Comparison of ENCODE assay signal across 1 cellular context in the genomic region with DNA sequence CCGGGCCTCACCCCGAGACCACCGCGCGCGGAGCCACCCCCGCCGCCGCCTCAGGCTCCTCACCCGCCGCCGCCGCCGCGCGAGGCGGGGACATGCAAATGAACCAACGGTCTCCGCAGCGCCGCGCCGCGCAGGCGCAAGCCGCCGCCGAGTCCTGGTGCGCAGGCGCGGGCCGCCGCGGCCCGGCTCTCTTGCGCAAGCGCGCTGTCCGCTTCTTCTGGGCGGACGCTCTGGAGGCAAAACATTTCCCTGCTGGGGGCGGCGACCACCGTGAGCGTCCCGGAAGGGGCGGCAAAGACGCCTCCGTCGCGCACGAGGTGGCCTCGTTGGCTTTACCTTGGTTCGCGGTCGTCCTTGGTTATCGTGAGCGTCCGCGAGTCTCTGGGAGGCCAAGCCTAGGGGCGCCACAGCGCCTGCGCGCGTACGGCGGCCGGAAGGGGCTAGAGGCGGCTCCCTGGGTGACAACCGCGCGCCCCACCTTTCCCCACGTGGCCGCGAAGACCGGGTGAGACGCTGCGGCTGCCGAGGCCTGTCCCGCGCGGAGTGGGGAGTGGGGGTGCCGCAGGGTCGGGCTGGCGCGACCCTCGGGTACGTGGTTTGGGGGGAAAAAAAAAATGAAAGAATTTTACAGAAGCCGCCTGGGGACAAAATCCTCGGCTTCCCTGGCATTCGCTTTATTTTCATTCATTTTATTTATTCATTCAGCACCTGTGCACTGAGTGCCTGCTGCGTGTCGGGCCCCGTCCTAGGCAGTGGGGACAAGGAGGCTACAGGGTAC.
TF ChIP-seq lines count a peak whose summit lies in the region.

A gene (plus strand): TSS at position 178 of the 778 bp plus-strand sequence. CDS start 607 bp downstream, outside the sequence.
A gene (minus strand): TSS at position 92 of the 778 bp plus-strand sequence. CDS start 2,446 bp downstream, outside the sequence.

TF ChIP-seq in HepG2, 621 proteins besides CTCF, POLR2A, EP300 and RAD21 (continued from another document and continues in another):
- TF ChIP-seq, protein P1, sequence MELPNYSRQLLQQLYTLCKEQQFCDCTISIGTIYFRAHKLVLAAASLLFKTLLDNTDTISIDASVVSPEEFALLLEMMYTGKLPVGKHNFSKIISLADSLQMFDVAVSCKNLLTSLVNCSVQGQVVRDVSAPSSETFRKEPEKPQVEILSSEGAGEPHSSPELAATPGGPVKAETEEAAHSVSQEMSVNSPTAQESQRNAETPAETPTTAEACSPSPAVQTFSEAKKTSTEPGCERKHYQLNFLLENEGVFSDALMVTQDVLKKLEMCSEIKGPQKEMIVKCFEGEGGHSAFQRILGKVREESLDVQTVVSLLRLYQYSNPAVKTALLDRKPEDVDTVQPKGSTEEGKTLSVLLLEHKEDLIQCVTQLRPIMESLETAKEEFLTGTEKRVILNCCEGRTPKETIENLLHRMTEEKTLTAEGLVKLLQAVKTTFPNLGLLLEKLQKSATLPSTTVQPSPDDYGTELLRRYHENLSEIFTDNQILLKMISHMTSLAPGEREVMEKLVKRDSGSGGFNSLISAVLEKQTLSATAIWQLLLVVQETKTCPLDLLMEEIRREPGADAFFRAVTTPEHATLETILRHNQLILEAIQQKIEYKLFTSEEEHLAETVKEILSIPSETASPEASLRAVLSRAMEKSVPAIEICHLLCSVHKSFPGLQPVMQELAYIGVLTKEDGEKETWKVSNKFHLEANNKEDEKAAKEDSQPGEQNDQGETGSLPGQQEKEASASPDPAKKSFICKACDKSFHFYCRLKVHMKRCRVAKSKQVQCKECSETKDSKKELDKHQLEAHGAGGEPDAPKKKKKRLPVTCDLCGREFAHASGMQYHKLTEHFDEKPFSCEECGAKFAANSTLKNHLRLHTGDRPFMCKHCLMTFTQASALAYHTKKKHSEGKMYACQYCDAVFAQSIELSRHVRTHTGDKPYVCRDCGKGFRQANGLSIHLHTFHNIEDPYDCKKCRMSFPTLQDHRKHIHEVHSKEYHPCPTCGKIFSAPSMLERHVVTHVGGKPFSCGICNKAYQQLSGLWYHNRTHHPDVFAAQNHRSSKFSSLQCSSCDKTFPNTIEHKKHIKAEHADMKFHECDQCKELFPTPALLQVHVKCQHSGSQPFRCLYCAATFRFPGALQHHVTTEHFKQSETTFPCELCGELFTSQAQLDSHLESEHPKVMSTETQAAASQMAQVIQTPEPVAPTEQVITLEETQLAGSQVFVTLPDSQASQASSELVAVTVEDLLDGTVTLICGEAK (IDR thresholded peaks at IDR 0.05), result no peak
- TF ChIP-seq, protein P1 (CRISPR knock-in tag; IDR thresholded peaks at IDR 0.05), result peak; percentile 75
- TF ChIP-seq IKZF1 (IDR thresholded peaks at IDR 0.05) (no peak), POLR2AphosphoS2 (IDR thresholded peaks at IDR 0.05; ENCODE audit: low read depth, low read length) (no peak), NRL (CRISPR knock-in tag; IDR thresholded peaks at IDR 0.05; ENCODE audit: borderline replicate concordance) (peak; percentile 86; the same call in 1 of the 2 replicates), ZNF460 (CRISPR knock-in tag; IDR thresholded peaks at IDR 0.05; ENCODE audit: borderline replicate concordance) (no peak), YEATS4 (CRISPR knock-in tag; IDR thresholded peaks at IDR 0.05; ENCODE audit: borderline replicate concordance) (peak; percentile 88), MYC (CRISPR knock-in tag; IDR thresholded peaks at IDR 0.05; ENCODE audit: borderline replicate concordance) (peak; percentile 96), PITX1 (CRISPR knock-in tag; IDR thresholded peaks at IDR 0.05) (no peak), ZNF235 (CRISPR knock-in tag; IDR thresholded peaks at IDR 0.05; ENCODE audit: borderline replicate concordance) (peak; percentile 97; the same call in 1 of the 2 replicates), TOE1 (CRISPR knock-in tag; IDR thresholded peaks at IDR 0.05) (0 out of 2 replicates have a peak, but pooled peaks have one; percentile 29), ZNF44 (CRISPR knock-in tag; IDR thresholded peaks at IDR 0.05) (peak; percentile 70), SPEN (CRISPR knock-in tag; IDR thresholded peaks at IDR 0.05; ENCODE audit: low read depth) (peak; percentile 92), ZC3H13 (CRISPR knock-in tag; IDR thresholded peaks at IDR 0.05) (peak; percentile 94), RNF2 (conservative IDR thresholded peaks at IDR 0.05; ENCODE audit: low read depth) (peak; percentile 98), NCOA2 (CRISPR knock-in tag; IDR thresholded peaks at IDR 0.05) (peak; percentile 51), GLI4 (CRISPR knock-in tag; IDR thresholded peaks at IDR 0.05; ENCODE audit: borderline replicate concordance) (0 out of 2 replicates have a peak, but pooled peaks have one; percentile 51), RFX3 (CRISPR knock-in tag; IDR thresholded peaks at IDR 0.05) (no peak), CBX2 (IDR thresholded peaks at IDR 0.05; ENCODE audit: low read depth, low read length) (no peak), CBX2 (CRISPR knock-in tag; IDR thresholded peaks at IDR 0.05; ENCODE audit: low read depth) (0 out of 2 replicates have a peak, but pooled peaks have one; percentile 70), ZNF101 (CRISPR knock-in tag; IDR thresholded peaks at IDR 0.05; ENCODE audit: borderline replicate concordance, low read depth) (0 out of 2 replicates have a peak, but pooled peaks have one; percentile 73), RORA (CRISPR knock-in tag; IDR thresholded peaks at IDR 0.05) (no peak), ZFP36L1 (CRISPR knock-in tag; IDR thresholded peaks at IDR 0.05) (peak; percentile 65; the same call in 1 of the 2 replicates), SMYD3 (CRISPR knock-in tag; IDR thresholded peaks at IDR 0.05) (0 out of 2 replicates have a peak, but pooled peaks have one; percentile 63), MAFK (conservative IDR thresholded peaks at IDR 0.05 in 1 of 2, IDR thresholded peaks at IDR 0.05 in 1 of 2; ENCODE audit: low read length in 2 of 2) (no peak), SP2 (CRISPR knock-in tag; IDR thresholded peaks at IDR 0.05) (0 out of 2 replicates have a peak, but pooled peaks have one; percentile 57), HDAC6 (IDR thresholded peaks at IDR 0.05; ENCODE audit: low read depth, low read length) (no peak), MEIS1 (CRISPR knock-in tag; IDR thresholded peaks at IDR 0.05; ENCODE audit: borderline replicate concordance) (no peak), TCF7L2 (IDR thresholded peaks at IDR 0.05; ENCODE audit: low read depth, low read length) (no peak), RARG (CRISPR knock-in tag; IDR thresholded peaks at IDR 0.05; ENCODE audit: low read depth) (no peak), ARHGAP35 (CRISPR knock-in tag; IDR thresholded peaks at IDR 0.05; ENCODE audit: borderline replicate concordance) (peak; percentile 85), SRY (CRISPR knock-in tag; IDR thresholded peaks at IDR 0.05) (peak; percentile 90), HNRNPH1 (optimal IDR thresholded peaks at IDR 0.05; ENCODE audit: low read depth, low read length) (no peak), ZNF598 (CRISPR knock-in tag; IDR thresholded peaks at IDR 0.05; ENCODE audit: borderline replicate concordance) (peak; percentile 73), KLF15 (CRISPR knock-in tag; IDR thresholded peaks at IDR 0.05; ENCODE audit: borderline replicate concordance) (peak; percentile 93; the same call in 1 of the 2 replicates), SRSF9 (IDR thresholded peaks at IDR 0.05; ENCODE audit: borderline replicate concordance, insufficient read depth, low read depth, low read length, poor library complexity, severe bottlenecking) (no peak), ZNF816 (CRISPR knock-in tag; IDR thresholded peaks at IDR 0.05; ENCODE audit: borderline replicate concordance) (peak; percentile 78; the same call in 1 of the 2 replicates)
- TF ChIP-seq, protein P2, sequence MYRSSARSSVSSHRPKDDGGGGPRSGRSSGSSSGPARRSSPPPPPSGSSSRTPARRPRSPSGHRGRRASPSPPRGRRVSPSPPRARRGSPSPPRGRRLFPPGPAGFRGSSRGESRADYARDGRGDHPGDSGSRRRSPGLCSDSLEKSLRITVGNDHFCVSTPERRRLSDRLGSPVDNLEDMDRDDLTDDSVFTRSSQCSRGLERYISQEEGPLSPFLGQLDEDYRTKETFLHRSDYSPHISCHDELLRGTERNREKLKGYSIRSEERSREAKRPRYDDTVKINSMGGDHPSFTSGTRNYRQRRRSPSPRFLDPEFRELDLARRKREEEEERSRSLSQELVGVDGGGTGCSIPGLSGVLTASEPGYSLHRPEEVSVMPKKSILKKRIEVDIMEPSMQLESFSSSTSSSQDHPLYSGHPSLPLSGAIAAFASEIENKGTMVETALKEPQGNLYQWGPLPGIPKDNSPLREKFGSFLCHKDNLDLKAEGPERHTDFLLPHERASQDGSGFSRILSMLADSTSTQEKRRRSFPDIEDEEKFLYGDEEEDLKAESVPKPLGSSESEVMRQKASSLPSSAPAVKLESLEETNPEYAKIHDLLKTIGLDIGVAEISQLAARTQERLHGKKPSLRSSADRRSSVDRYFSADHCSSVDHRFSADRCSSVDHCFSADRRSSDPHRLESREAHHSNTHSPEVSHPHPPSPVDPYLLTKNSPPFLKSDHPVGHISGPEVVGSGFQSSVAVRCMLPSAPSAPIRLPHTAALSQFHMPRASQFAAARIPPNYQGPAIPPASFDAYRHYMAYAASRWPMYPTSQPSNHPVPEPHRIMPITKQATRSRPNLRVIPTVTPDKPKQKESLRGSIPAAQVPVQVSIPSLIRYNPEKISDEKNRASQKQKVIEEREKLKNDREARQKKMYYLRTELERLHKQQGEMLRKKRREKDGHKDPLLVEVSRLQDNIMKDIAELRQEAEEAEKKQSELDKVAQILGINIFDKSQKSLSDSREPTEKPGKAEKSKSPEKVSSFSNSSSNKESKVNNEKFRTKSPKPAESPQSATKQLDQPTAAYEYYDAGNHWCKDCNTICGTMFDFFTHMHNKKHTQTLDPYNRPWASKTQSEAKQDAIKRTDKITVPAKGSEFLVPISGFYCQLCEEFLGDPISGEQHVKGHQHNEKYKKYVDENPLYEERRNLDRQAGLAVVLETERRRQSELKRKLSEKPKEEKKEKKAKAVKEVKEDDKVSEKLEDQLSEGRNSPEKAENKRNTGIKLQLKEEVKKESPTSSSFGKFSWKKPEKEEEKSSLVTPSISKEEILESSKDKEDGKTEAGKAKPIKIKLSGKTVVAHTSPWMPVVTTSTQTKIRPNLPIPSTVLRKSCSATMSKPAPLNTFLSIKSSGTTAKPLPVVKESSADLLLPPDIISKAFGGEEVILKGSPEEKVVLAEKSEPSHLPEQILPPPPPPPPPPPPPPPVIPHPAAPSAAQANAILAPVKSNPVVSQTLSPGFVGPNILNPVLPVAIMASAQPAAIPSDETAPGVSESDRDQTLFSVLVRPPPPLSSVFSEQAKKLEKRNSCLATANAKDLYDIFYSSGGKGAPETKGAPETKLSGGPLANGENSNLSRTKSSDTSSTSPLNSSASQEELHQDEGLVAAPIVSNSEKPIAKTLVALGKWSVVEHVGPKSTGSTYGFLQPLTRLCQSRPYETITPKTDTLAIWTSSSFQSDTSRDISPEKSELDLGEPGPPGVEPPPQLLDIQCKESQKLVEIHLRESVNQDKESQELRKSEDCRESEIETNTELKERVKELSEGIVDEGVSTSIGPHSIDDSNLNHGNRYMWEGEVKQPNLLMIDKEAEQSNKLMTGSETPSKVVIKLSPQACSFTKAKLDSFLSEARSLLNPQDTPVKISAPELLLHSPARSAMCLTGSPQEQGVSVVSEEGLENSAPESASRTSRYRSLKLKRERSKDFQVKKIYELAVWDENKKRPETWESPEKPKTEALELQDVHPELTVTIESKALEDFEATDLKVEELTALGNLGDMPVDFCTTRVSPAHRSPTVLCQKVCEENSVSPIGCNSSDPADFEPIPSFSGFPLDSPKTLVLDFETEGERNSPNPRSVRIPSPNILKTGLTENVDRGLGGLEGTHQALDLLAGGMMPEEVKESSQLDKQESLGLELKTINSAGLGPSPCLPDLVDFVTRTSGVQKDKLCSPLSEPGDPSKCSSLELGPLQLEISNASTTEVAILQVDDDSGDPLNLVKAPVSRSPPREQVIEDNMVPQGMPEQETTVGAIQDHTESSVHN (CRISPR knock-in tag; IDR thresholded peaks at IDR 0.05), result 0 out of 2 replicates have a peak, but pooled peaks have one; percentile 68
- TF ChIP-seq, protein P3, sequence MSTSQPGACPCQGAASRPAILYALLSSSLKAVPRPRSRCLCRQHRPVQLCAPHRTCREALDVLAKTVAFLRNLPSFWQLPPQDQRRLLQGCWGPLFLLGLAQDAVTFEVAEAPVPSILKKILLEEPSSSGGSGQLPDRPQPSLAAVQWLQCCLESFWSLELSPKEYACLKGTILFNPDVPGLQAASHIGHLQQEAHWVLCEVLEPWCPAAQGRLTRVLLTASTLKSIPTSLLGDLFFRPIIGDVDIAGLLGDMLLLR (CRISPR knock-in tag; IDR thresholded peaks at IDR 0.05), result peak; percentile 97
- TF ChIP-seq, protein P4, sequence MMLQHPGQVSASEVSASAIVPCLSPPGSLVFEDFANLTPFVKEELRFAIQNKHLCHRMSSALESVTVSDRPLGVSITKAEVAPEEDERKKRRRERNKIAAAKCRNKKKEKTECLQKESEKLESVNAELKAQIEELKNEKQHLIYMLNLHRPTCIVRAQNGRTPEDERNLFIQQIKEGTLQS (CRISPR knock-in tag; IDR thresholded peaks at IDR 0.05), result no peak
- TF ChIP-seq, protein P5, sequence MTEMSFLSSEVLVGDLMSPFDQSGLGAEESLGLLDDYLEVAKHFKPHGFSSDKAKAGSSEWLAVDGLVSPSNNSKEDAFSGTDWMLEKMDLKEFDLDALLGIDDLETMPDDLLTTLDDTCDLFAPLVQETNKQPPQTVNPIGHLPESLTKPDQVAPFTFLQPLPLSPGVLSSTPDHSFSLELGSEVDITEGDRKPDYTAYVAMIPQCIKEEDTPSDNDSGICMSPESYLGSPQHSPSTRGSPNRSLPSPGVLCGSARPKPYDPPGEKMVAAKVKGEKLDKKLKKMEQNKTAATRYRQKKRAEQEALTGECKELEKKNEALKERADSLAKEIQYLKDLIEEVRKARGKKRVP (CRISPR knock-in tag; IDR thresholded peaks at IDR 0.05), result peak in 1 of 2 experiments; percentile 76; a peak in 1 of 4 replicates
